ENCODE assay signal across 8 cellular contexts in genomic region chrX:49191033-49191871, GRCh38. TPM values are rescaled to one million over a fixed set of nuclear protein-coding genes. Genes with fewer than 3 reads are reported as not detected.
DNase-seq lines count a peak whose midpoint lies in the region; ATAC-seq, FAIRE-seq and TF ChIP-seq lines count a peak whose summit lies in the region.

No MANE protein-coding gene starts in this region.

- H3K36me3 ChIP-seq in HAP-1 (replicated peaks) (no peaks in the 10 kb centered on the region), MG63 (no peaks in the 10 kb centered on the region), SJCRH30 (no peaks in the 10 kb centered on the region), gastroesophageal sphincter (no peaks in the 10 kb centered on the region), neutrophil (no peaks in the 10 kb centered on the region), testis (ENCODE audit: low read depth, missing control alignments) (no peaks in the 10 kb centered on the region)

- TF ChIP-seq CTCF in gastroesophageal sphincter (IDR thresholded peaks at IDR 0.05) (no peak), neutrophil (IDR thresholded peaks at IDR 0.05) (peak; percentile 41), testis (IDR thresholded peaks at IDR 0.05) (peak in 1 of 3 experiments; percentile 29)

- H3K4me3 ChIP-seq in HAP-1 (peak overlapping the region; percentile 75), MG63 (peak overlapping the region; percentile 76), SJCRH30 (peak overlapping the region; percentile 74), gastroesophageal sphincter (peak overlapping the region; percentile 61 to 65), neutrophil (ENCODE audit: low read depth in 1 of 2, low read length in 1 of 2) (peak overlapping the region; percentile 71 to 72), testis (peak overlapping the region; percentile 59 to 72)

- H3K27me3 ChIP-seq in HAP-1 (ENCODE audit: low read depth): no peaks in the 10 kb centered on the region
- no peaks in the 10 kb centered on the region for H3K27me3 ChIP-seq in MG63
- H3K27me3 ChIP-seq in SJCRH30: no peaks in the 10 kb centered on the region
- no peaks in the 10 kb centered on the region for H3K27me3 ChIP-seq in gastroesophageal sphincter
- no peaks in the 10 kb centered on the region for H3K27me3 ChIP-seq in neutrophil
- no peaks in the 10 kb centered on the region for H3K27me3 ChIP-seq in testis

- ATAC-seq in gastroesophageal sphincter: peak; percentile 93

- no peaks in the 10 kb centered on the region for H3K9me3 Mint-ChIP-seq in activated naive CD4-positive, alpha-beta T cell treated with anti-CD3 and anti-CD28 coated beads for 36 hours

- H3K4me1 Mint-ChIP-seq in activated naive CD4-positive, alpha-beta T cell treated with anti-CD3 and anti-CD28 coated beads for 36 hours (ENCODE audit: low read depth): peaks cover 25% of the 10 kb centered on the region

- intact Hi-C loops in activated naive CD4-positive, alpha-beta T cell treated with anti-CD3 and anti-CD28 coated beads for 36 hours (cut with micrococcal nuclease): loop anchor here (1.0 to 10.0 kb wide), 7 partner anchors 9 to 654 kb away; partner anchors contain the start of genes GPKOW, PPP1R3F, SYP and TFE3
- intact Hi-C loops in testis (cut with DNase I; ENCODE audit: low total_unique reads): no loop called here

- in situ Hi-C loops in HAP-1 (cut with MboI; ENCODE audit: low sequenced_read_pairs): no loop called here

- WGBS in gastroesophageal sphincter (ENCODE audit: low coverage in 1 of 2), 2 donors: 0 to 45% methylated on average over 15 to 20 of the region's 54 CpGs
- 0 to 2% methylated on average over 21 to 48 of the region's 54 CpGs for WGBS in testis, 2 donors

- DNase-seq in HAP-1 (ENCODE audit: low spot score in 2 of 2) (peak; percentile 97 to 100), MG63 (peak; percentile 94), SJCRH30 (peak; percentile 91 to 94), testis (peak; percentile 97)
- DNase-seq in activated naive CD4-positive, alpha-beta T cell treated with anti-CD3 and anti-CD28 coated beads for 36 hours: peak; percentile 89

- peak; percentile 100 for FAIRE-seq in G401.6 (lab: Jason Lieb, UNC)

- peaks cover 25% of the 10 kb centered on the region for H3K4me1 ChIP-seq in HAP-1
- H3K4me1 ChIP-seq in SJCRH30: no peaks in the 10 kb centered on the region
- peaks cover 0 to 31% (median 0%) of the 10 kb centered on the region in 3 donors for H3K4me1 ChIP-seq in gastroesophageal sphincter
- H3K4me1 ChIP-seq in neutrophil (ENCODE audit: control insufficient read depth in 1 of 2, insufficient read depth in 1 of 2, low read depth in 1 of 2, low read length in 1 of 2): peaks cover 24 to 34% of the 10 kb centered on the region in 2 experiments
- no peaks in the 10 kb centered on the region for H3K4me1 ChIP-seq in testis

- no peaks in the 10 kb centered on the region for H3K36me3 Mint-ChIP-seq in activated naive CD4-positive, alpha-beta T cell treated with anti-CD3 and anti-CD28 coated beads for 36 hours (ENCODE audit: low read depth)

- peak; percentile 65 to 68 for TF ChIP-seq POLR2A in gastroesophageal sphincter (IDR thresholded peaks at IDR 0.05)
- TF ChIP-seq POLR2A in testis (IDR thresholded peaks at IDR 0.05): no peak

- CTCF ChIA-PET in activated naive CD4-positive, alpha-beta T cell treated with anti-CD3 and anti-CD28 coated beads for 36 hours (lab: Charles Lee): interaction anchor here (0.9 to 1.6 kb wide), 5 partner anchors 22 to 114 kb away, joined by 3 to 6 read pairs (median 4); no protein-coding TSS in a partner anchor

- peak overlapping the region; percentile 97 for H3K4me3 Mint-ChIP-seq in activated naive CD4-positive, alpha-beta T cell treated with anti-CD3 and anti-CD28 coated beads for 36 hours

- H3K9me3 ChIP-seq in HAP-1 (no peaks in the 10 kb centered on the region), MG63 (no peaks in the 10 kb centered on the region), SJCRH30 (replicated peaks) (no peaks in the 10 kb centered on the region), gastroesophageal sphincter (no peaks in the 10 kb centered on the region), neutrophil (no peaks in the 10 kb centered on the region), testis (no peaks in the 10 kb centered on the region)

- H3K27ac ChIP-seq in SJCRH30 (peak overlapping the region; percentile 27; the same call in 1 of the 2 replicates), gastroesophageal sphincter (peak overlapping the region; percentile 80 to 91 (median 90)), neutrophil (peak overlapping the region; percentile 90), testis (peak overlapping the region; percentile 72 to 80)

- H3K27ac Mint-ChIP-seq in activated naive CD4-positive, alpha-beta T cell treated with anti-CD3 and anti-CD28 coated beads for 36 hours: peak overlapping the region; percentile 94

- H3K27me3 Mint-ChIP-seq in activated naive CD4-positive, alpha-beta T cell treated with anti-CD3 and anti-CD28 coated beads for 36 hours (ENCODE audit: low read depth): no peaks in the 10 kb centered on the region

- TF ChIP-seq EP300 in gastroesophageal sphincter (IDR thresholded peaks at IDR 0.05): no peak

RNA-seq across cellular contexts. Expression of gene PRICKLE3, which starts 5.1 kb away (rescaled TPM):
- 1.2 and 8.3 TPM in 2 replicates for total RNA-seq in MG63 (2014; rRNA removed; shearing (Covaris generic); ENCODE audit: low replicate concordance)
- total RNA-seq in SJCRH30 (2014; rRNA removed; shearing (Covaris generic)): 3.4 TPM in 2 replicates
- 1 to 10 TPM; 9.2 to 9.3 TPM for total RNA-seq in activated naive CD4-positive, alpha-beta T cell treated with anti-CD3 and anti-CD28 coated beads for 36 hours
- total RNA-seq in gastroesophageal sphincter (10 to 100 TPM in 2 of 4 donors, 1 to 10 TPM in 2; 6.2 to 15.9 (median 9.6) TPM), testis (1 to 10 TPM; 6.1 to 9.9 TPM)
- polyA plus RNA-seq in testis (ENCODE audit: insufficient read depth, low read depth, low replicate concordance): 2.7 TPM

RNA-seq across cellular contexts. Expression of gene SYP, which starts 8.7 kb away (rescaled TPM):
- total RNA-seq in MG63 (2014; rRNA removed; shearing (Covaris generic); ENCODE audit: low replicate concordance): 0.17 and 0.63 TPM in 2 replicates
- total RNA-seq in SJCRH30 (2014; rRNA removed; shearing (Covaris generic)): 0.10 and 0.45 TPM in 2 replicates
- 1 to 10 TPM; 2.5 to 2.6 TPM for total RNA-seq in activated naive CD4-positive, alpha-beta T cell treated with anti-CD3 and anti-CD28 coated beads for 36 hours
- total RNA-seq in gastroesophageal sphincter (10 to 100 TPM in 1 of 4 donors, 1 to 10 TPM in 3; 2.9 to 10.5 (median 5.4) TPM), testis (1 to 10 TPM; 1.7 to 3.4 TPM)
- polyA plus RNA-seq in testis (ENCODE audit: insufficient read depth, low read depth, low replicate concordance): 2.5 TPM

RNA-seq across cellular contexts. Expression of gene PLP2, which starts 19.6 kb away (rescaled TPM):
- total RNA-seq in MG63 (2014; rRNA removed; shearing (Covaris generic); ENCODE audit: low replicate concordance): 114 and 139 TPM in 2 replicates
- total RNA-seq in SJCRH30 (2014; rRNA removed; shearing (Covaris generic)): 50.3 and 56.6 TPM in 2 replicates
- total RNA-seq in activated naive CD4-positive, alpha-beta T cell treated with anti-CD3 and anti-CD28 coated beads for 36 hours: 100 to 1,000 TPM; 143 to 145 TPM
- total RNA-seq in gastroesophageal sphincter (10 to 100 TPM; 57.9 to 78.7 (median 67.9) TPM), testis (10 to 100 TPM; 19.0 to 21.4 TPM)
- 61.6 TPM for polyA plus RNA-seq in testis (ENCODE audit: insufficient read depth, low read depth, low replicate concordance)

RNA-seq across cellular contexts. Expression of gene MAGIX, which starts 28.7 kb away (rescaled TPM):
- total RNA-seq in MG63 (2014; rRNA removed; shearing (Covaris generic); ENCODE audit: low replicate concordance): 1.1 and 3.2 TPM in 2 replicates
- total RNA-seq in SJCRH30 (2014; rRNA removed; shearing (Covaris generic)): 0.53 and 1.2 TPM in 2 replicates
- total RNA-seq in activated naive CD4-positive, alpha-beta T cell treated with anti-CD3 and anti-CD28 coated beads for 36 hours: under 1 TPM; 0.25 to 0.26 TPM
- total RNA-seq in gastroesophageal sphincter (1 to 10 TPM in 3 of 4 donors, under 1 TPM in 1; 0.69 to 4.6 (median 3.1) TPM), testis (1 to 10 TPM; 1.1 to 3.1 TPM)
- 0.90 TPM for polyA plus RNA-seq in testis (ENCODE audit: insufficient read depth, low read depth, low replicate concordance)

RNA-seq across cellular contexts. Expression of gene CACNA1F, which starts 41.9 kb away (rescaled TPM):
- not detected in 2 replicates for total RNA-seq in MG63 (2014; rRNA removed; shearing (Covaris generic); ENCODE audit: low replicate concordance)
- not detected in 2 replicates for total RNA-seq in SJCRH30 (2014; rRNA removed; shearing (Covaris generic))
- total RNA-seq in activated naive CD4-positive, alpha-beta T cell treated with anti-CD3 and anti-CD28 coated beads for 36 hours: 1 to 10 TPM in 1 of 2 experiments, under 1 TPM in 1; 0.62 to 1.0 TPM
- total RNA-seq in gastroesophageal sphincter (1 to 10 TPM in 1 of 4 donors, not detected in 3; 1.7 TPM), testis (under 1 TPM; 0.16 to 0.19 TPM)
- polyA plus RNA-seq in testis (ENCODE audit: insufficient read depth, low read depth, low replicate concordance): 0.24 TPM

Comparison
In these comparisons a context has a peak if more than half of its experiments do, and no peak if none do; other contexts are left out.
1. Peak in every context shown above with its lines: DNase-seq, ATAC-seq, H3K4me3 ChIP-seq and H3K27ac ChIP-seq.
2. H3K27ac ChIP-seq: peak in every context shown above with its lines; median percentile 90 in gastroesophageal sphincter; 90 in neutrophil; 76 in testis; 27 in SJCRH30.